19 cellular contexts compared by ENCODE assay signal in the genomic region with DNA sequence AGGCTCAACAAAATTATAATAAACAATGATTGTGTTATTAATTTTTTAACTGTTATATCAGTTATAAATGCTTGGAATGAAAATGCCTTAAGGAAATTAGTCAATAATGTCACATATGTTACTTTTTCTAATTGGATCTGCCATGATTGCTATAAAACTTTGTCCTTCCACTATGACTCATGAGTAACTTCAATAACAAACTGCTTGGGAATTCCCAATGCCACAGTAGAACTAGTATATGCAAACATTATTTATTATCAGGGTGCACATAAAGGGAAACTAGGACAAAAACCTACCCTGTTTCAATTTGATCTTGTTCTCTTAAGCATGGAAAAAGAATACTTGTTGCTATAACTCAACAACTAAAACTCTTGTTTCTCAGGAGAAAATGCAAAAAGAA. TPM values are rescaled to one million over a fixed set of nuclear protein-coding genes. Genes with fewer than 3 reads are reported as not detected.
"Had no signal": no experiment of that assay in that cellular context is flagged by ENCODE, and none has a peak within 500 bp of the region (broad histone marks: within the 10 kb centered on the region; RNA-seq: fewer than 3 reads in every experiment).

No MANE protein-coding gene starts in this region.

- H3K36me3 Mint-ChIP-seq: stimulated activated effector memory CD8-positive, alpha-beta T cell treated with anti-CD3 and anti-CD28 coated beads, Interleukin-12 subunit alpha, Interleukin-12 subunit beta, amount 100 ng/mL, for 72 hours had no signal

- H3K36me3 ChIP-seq: ascending aorta, colonic mucosa, thyroid gland, uterus had no signal

- H3K27ac ChIP-seq: ascending aorta, colonic mucosa, thyroid gland, uterus had no signal

- H3K4me3 ChIP-seq: ascending aorta, colonic mucosa, thyroid gland, uterus had no signal

- ATAC-seq: activated CD8-positive, alpha-beta T cell treated with anti-CD3 and anti-CD28 coated beads, Interleukin-2, amount 10 ng/mL, durations not matched to agents 7 days and 5 days; activated naive CD8-positive, alpha-beta T cell treated with anti-CD3 and anti-CD28 coated beads, Interleukin-2, amount 50 U/mL, for 24 hours; natural killer cell treated with Interleukin-12 subunit alpha and Interleukin-12 subunit beta and Interleukin-15 and Interleukin-18, amount 100 ng/mL, for 72 hours; right cardiac atrium; stimulated activated effector memory CD8-positive, alpha-beta T cell treated with anti-CD3 and anti-CD28 coated beads, Interleukin-12 subunit alpha, Interleukin-12 subunit beta, amount 100 ng/mL, for 72 hours; WTC11 had no signal

- DNase-seq: activated CD4-positive, alpha-beta T cell treated with anti-CD3 and anti-CD28 coated beads for 48 hours; activated CD8-positive, alpha-beta memory T cell treated with anti-CD3 and anti-CD28 coated beads, Interleukin-2, amount 50 U/mL, for 48 hours; activated CD8-positive, alpha-beta T cell treated with anti-CD3 and anti-CD28 coated beads, Interleukin-2, amount 10 ng/mL, durations not matched to agents 7 days and 5 days; activated naive CD4-positive, alpha-beta T cell treated with Interleukin-2 at 50 U/mL for 16 hours; activated naive CD8-positive, alpha-beta T cell treated with anti-CD3 and anti-CD28 coated beads, Interleukin-2, amount 50 U/mL, for 24 hours; colonic mucosa; effector CD4-positive, alpha-beta T cell; head of caudate nucleus; nucleus accumbens; right cardiac atrium; thyroid gland; uterus had no signal

- H3K9me3 ChIP-seq: colonic mucosa, thyroid gland, uterus had no signal

- H3K4me3 Mint-ChIP-seq: activated CD8-positive, alpha-beta T cell treated with anti-CD3 and anti-CD28 coated beads, Interleukin-2, amount 10 ng/mL, durations not matched to agents 7 days and 5 days; activated naive CD8-positive, alpha-beta T cell treated with anti-CD3 and anti-CD28 coated beads, Interleukin-2, amount 50 U/mL, for 24 hours; activated T-helper 1 cell treated with anti-CD3 and anti-CD28 coated beads, Interleukin-12 subunit alpha, Interleukin-12 subunit beta, Interleukin-2, Interleukin-4 antibody, amounts not matched to agents 30 ng/mL and 10 ng/mL and 1 ng/mL, durations not matched to agents 14 hours and 24 hours and 36 hours; natural killer cell treated with Interleukin-12 subunit alpha and Interleukin-12 subunit beta and Interleukin-15 and Interleukin-18, amount 100 ng/mL, for 72 hours; stimulated activated effector memory CD8-positive, alpha-beta T cell treated with anti-CD3 and anti-CD28 coated beads, Interleukin-12 subunit alpha, Interleukin-12 subunit beta, amount 100 ng/mL, for 72 hours; WTC11 had no signal

- H3K27me3 Mint-ChIP-seq: activated naive CD8-positive, alpha-beta T cell treated with anti-CD3 and anti-CD28 coated beads, Interleukin-2, amount 50 U/mL, for 24 hours; natural killer cell treated with Interleukin-12 subunit alpha and Interleukin-12 subunit beta and Interleukin-15 and Interleukin-18, amount 100 ng/mL, for 72 hours had no signal

- H3K4me1 ChIP-seq: ascending aorta, colonic mucosa, thyroid gland, uterus had no signal

- H3K27me3 ChIP-seq: ascending aorta, colonic mucosa, thyroid gland, uterus had no signal

- H3K4me1 Mint-ChIP-seq: stimulated activated effector memory CD8-positive, alpha-beta T cell treated with anti-CD3 and anti-CD28 coated beads, Interleukin-12 subunit alpha, Interleukin-12 subunit beta, amount 100 ng/mL, for 72 hours; WTC11 had no signal

RNA-seq across cellular contexts. Expression of a gene that starts 59.1 kb away (rescaled TPM):
- total RNA-seq: activated CD8-positive, alpha-beta T cell treated with anti-CD3 and anti-CD28 coated beads, Interleukin-2, amount 10 ng/mL, durations not matched to agents 7 days and 5 days; activated T-helper 1 cell treated with anti-CD3 and anti-CD28 coated beads, Interleukin-12 subunit alpha, Interleukin-12 subunit beta, Interleukin-2, Interleukin-4 antibody, amounts not matched to agents 30 ng/mL and 10 ng/mL and 1 ng/mL, durations not matched to agents 14 hours and 24 hours and 36 hours; ascending aorta; cardiac septum; colonic mucosa; natural killer cell treated with Interleukin-12 subunit alpha and Interleukin-12 subunit beta and Interleukin-15 and Interleukin-18, amount 100 ng/mL, for 72 hours; posterior vena cava; right cardiac atrium; thyroid gland; uterus; WTC11 had no signal
- polyA plus RNA-seq: right cardiac atrium had no signal
